In genomic region chr1:109636201-109636952, GRCh38 we compare ENCODE assay signal across 11 cellular contexts. TPM values are rescaled to one million over a fixed set of nuclear protein-coding genes. Genes with fewer than 3 reads are reported as not detected.
DNase-seq lines count a peak whose midpoint lies in the region; ATAC-seq and TF ChIP-seq lines count a peak whose summit lies in the region.
"Had no signal": no experiment of that assay in that cellular context is flagged by ENCODE, and none has a peak within 500 bp of the region (broad histone marks: within the 10 kb centered on the region; RNA-seq: fewer than 3 reads in every experiment).

No MANE protein-coding gene starts in this region.

- peaks cover 0 to 6% (median 4%) of the 10 kb centered on the region in 4 donors for H3K36me3 ChIP-seq in esophagus muscularis mucosa

- no peak for ATAC-seq in GM18868 (IDR thresholded peaks at IDR 0.05; ENCODE audit: unreplicated experiment)
- ATAC-seq in HG02973 (IDR thresholded peaks at IDR 0.05; ENCODE audit: unreplicated experiment): no peak
- no peak for ATAC-seq in HG02938 (IDR thresholded peaks at IDR 0.05; ENCODE audit: unreplicated experiment)

- H3K36me3 Mint-ChIP-seq in neural crest cell (ENCODE audit: low read depth): no peaks in the 10 kb centered on the region
- H3K36me3 Mint-ChIP-seq: naive B cell had no signal

- peaks cover 17% of the 10 kb centered on the region for H3K4me1 Mint-ChIP-seq in neural crest cell

- intact Hi-C loops in esophagus muscularis mucosa (cut with DNase I): no loop called here

- H3K27ac Mint-ChIP-seq in neural crest cell (ENCODE audit: unreplicated experiment): no peak overlapping the region
- H3K27ac Mint-ChIP-seq: naive B cell had no signal

- peaks cover 9 to 39% (median 23%) of the 10 kb centered on the region in 4 donors for H3K4me1 ChIP-seq in esophagus muscularis mucosa

- H3K27ac ChIP-seq in esophagus muscularis mucosa (replicated peaks in 1 of 4): no peak overlapping the region

- TF ChIP-seq CTCF in esophagus muscularis mucosa (IDR thresholded peaks at IDR 0.05) (no peak), neural crest cell (conservative IDR thresholded peaks at IDR 0.05) (no peak)

- H3K27me3 ChIP-seq in esophagus muscularis mucosa: no peaks in the 10 kb centered on the region

- in situ Hi-C loops in Caki2 (cut with HindIII; ENCODE audit: low pct_unique_long_range_greater_than_20kb, low sequenced_read_pairs): no loop called here

- no peaks in the 10 kb centered on the region for H3K27me3 Mint-ChIP-seq in neural crest cell (ENCODE audit: low read depth)

- no peaks in the 10 kb centered on the region for H3K9me3 Mint-ChIP-seq in neural crest cell
- H3K9me3 Mint-ChIP-seq: naive B cell had no signal

- peak; percentile 54 for DNase-seq in Caki2 (ENCODE audit: low read depth)
- DNase-seq in NCI-H2227 treated with DMSO at 0.1 percent for 48 hours (lab: John Stamatoyannopoulos, UW): peak; percentile 60
- peak; percentile 89 for DNase-seq in esophagus muscularis mucosa (ENCODE audit: extremely low spot score)
- no peak for DNase-seq in neural crest cell (ENCODE audit: low read depth, low spot score)
- no peak for DNase-seq in activated naive CD4-positive, alpha-beta T cell treated with anti-CD3 and anti-CD28 coated beads, Interleukin-2, amount 50 U/mL, for 16 hours
- DNase-seq: activated T-cell treated with anti-CD3 and anti-CD28 coated beads, Interleukin-2, amount 50 U/mL, for 48 hours; naive B cell; NCI-H187 treated with DMSO at 0.1 percent for 48 hours had no signal

- whole genome bisulfite sequencing in esophagus muscularis mucosa: 66% methylated on average over 8 of the region's 9 CpGs

- TF ChIP-seq POLR2A in esophagus muscularis mucosa (IDR thresholded peaks at IDR 0.05; ENCODE audit: low read depth): no peak

- no peak for TF ChIP-seq EP300 in esophagus muscularis mucosa (IDR thresholded peaks at IDR 0.05)

- H3K4me3 Mint-ChIP-seq in neural crest cell: peak overlapping the region; percentile 8
- H3K4me3 Mint-ChIP-seq: naive B cell had no signal

- no peaks in the 10 kb centered on the region for H3K9me3 ChIP-seq in esophagus muscularis mucosa

- H3K4me3 ChIP-seq in esophagus muscularis mucosa: no peak overlapping the region

RNA-seq across cellular contexts. Expression of gene AMPD2, which starts 16.7 kb away (rescaled TPM):
- total RNA-seq in Caki2 (2014; rRNA removed; shearing (Covaris generic); ENCODE audit: low replicate concordance): 131 and 135 TPM in 2 replicates
- total RNA-seq in esophagus muscularis mucosa (10 to 100 TPM; 23.7 to 38.8 (median 33.2) TPM), neural crest cell (93.1 and 105 TPM in 2 replicates)

RNA-seq across cellular contexts. Expression of gene GNAT2, which starts 17.0 kb away (rescaled TPM):
- total RNA-seq in Caki2 (2014; rRNA removed; shearing (Covaris generic); ENCODE audit: low replicate concordance): not detected in 2 replicates
- total RNA-seq in esophagus muscularis mucosa: under 1 TPM in 1 of 4 donors, not detected in 3; 0.33 TPM
- total RNA-seq in neural crest cell: not detected in 2 replicates

RNA-seq across cellular contexts. Expression of gene GSTM4, which starts 19.5 kb away (rescaled TPM):
- total RNA-seq in Caki2 (2014; rRNA removed; shearing (Covaris generic); ENCODE audit: low replicate concordance): 13.6 and 21.7 TPM in 2 replicates
- total RNA-seq in esophagus muscularis mucosa: 10 to 100 TPM; 33.1 to 43.1 (median 39.1) TPM
- 26.7 and 28.2 TPM in 2 replicates for total RNA-seq in neural crest cell

RNA-seq across cellular contexts. Expression of gene GSTM2, which starts 31.5 kb away (rescaled TPM):
- 0.61 TPM in 1 of 2 replicates, not detected in the other for total RNA-seq in Caki2 (2014; rRNA removed; shearing (Covaris generic); ENCODE audit: low replicate concordance)
- total RNA-seq in esophagus muscularis mucosa (10 to 100 TPM; 19.9 to 59.0 (median 39.3) TPM), neural crest cell (43.7 and 46.6 TPM in 2 replicates)

RNA-seq across cellular contexts. Expression of gene GSTM1, which starts 51.2 kb away (rescaled TPM):
- not detected in 2 replicates for total RNA-seq in Caki2 (2014; rRNA removed; shearing (Covaris generic); ENCODE audit: low replicate concordance)
- total RNA-seq in esophagus muscularis mucosa: 10 to 100 TPM in 1 of 4 donors, not detected in 3; 23.1 TPM
- total RNA-seq in neural crest cell: 45.9 and 47.8 TPM in 2 replicates

Comparison
In these comparisons a context has a peak if more than half of its experiments do, and no peak if none do; other contexts are left out.
1. DNase-seq: peak in Caki2 (single experiment), NCI-H2227 treated with DMSO at 0.1 percent for 48 hours (single experiment) and esophagus muscularis mucosa (single experiment); none in neural crest cell (single experiment) and activated naive CD4-positive, alpha-beta T cell treated with anti-CD3 and anti-CD28 coated beads, Interleukin-2, amount 50 U/mL, for 16 hours (single experiment).